In the genomic region with DNA sequence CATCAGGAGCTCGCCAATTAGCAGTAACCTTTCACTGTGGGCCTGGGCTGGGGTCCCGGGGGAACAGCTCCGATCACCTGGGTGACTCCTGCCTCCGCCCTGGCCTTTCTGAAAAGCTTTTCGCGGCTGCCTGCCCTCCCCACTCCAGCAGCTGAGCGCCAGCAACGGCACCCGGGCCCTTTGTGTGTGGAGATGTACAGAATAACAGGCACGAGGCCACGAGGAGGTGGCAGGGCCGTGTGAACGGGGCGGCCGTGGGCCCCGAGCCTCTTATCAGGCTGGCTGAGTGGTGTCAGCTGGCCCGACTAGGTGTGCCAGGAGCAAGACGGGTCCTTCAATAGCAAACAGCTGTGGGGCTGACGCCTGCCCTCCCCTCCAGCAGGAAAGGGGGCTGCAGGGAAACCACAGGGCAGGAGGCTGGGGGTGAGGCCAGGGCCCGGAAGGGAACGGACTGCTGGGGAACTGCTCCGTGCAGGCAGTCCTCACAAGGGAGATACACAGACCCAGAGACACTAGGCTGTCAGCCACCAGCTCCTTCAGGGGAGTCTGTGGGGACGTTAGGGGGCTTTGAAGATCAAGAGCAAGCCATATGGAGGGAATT, we compare ENCODE assay signal across 9 cellular contexts. TPM values are rescaled to one million over a fixed set of nuclear protein-coding genes. Genes with fewer than 3 reads are reported as not detected.
DNase-seq lines count a peak whose midpoint lies in the region; ATAC-seq and TF ChIP-seq lines count a peak whose summit lies in the region.
"Had no signal": no experiment of that assay in that cellular context is flagged by ENCODE, and none has a peak within 500 bp of the region (broad histone marks: within the 10 kb centered on the region; RNA-seq: fewer than 3 reads in every experiment).

No MANE protein-coding gene starts in this region.

- no peak overlapping the region for H3K4me3 Mint-ChIP-seq in H9

- peak; percentile 28 for DNase-seq in COR-L47 (lab: John Stamatoyannopoulos, UW)
- DNase-seq in NCI-H1105 (lab: John Stamatoyannopoulos, UW), result peak; percentile 91
- peak; percentile 58 for DNase-seq in activated naive CD4-positive, alpha-beta T cell treated with anti-CD3 and anti-CD28 coated beads, Interleukin-2, amount 50 U/mL, for 16 hours
- DNase-seq in H9, result no peak
- no peak for DNase-seq in HPDE6-E6E7 (ENCODE audit: extremely low spot score)
- DNase-seq: PC-3 had no signal

- H3K36me3 ChIP-seq in mesodermal cell (ENCODE audit: control insufficient read depth, insufficient read depth, low read length), result no peaks in the 10 kb centered on the region

- no peak overlapping the region for H4K5ac ChIP-seq in H9 (ENCODE audit: insufficient read length, low read depth, low read length)

- H3K18ac ChIP-seq in H9 (ENCODE audit: insufficient read length, low read depth, low read length), result no peak overlapping the region

- no peaks in the 10 kb centered on the region for H3K27me3 ChIP-seq in H9 (ENCODE audit: insufficient read depth, low read length)

- H3K79me2 ChIP-seq in H9 (ENCODE audit: insufficient read depth, low read length), result no peaks in the 10 kb centered on the region

- no peak overlapping the region for H2BK12ac ChIP-seq in H9 (ENCODE audit: insufficient read length, low read depth, low read length)

- no peak overlapping the region for H2BK15ac ChIP-seq in H9 (ENCODE audit: low read depth, low read length)

- H3K23ac ChIP-seq in H9 (ENCODE audit: insufficient read length, low read depth, low read length), result no peak overlapping the region

- H3K4me2 ChIP-seq in H9 (ENCODE audit: insufficient read depth, insufficient read length, low read length), result no peak overlapping the region

- H4K91ac ChIP-seq in H9 (ENCODE audit: insufficient read length, low read depth, low read length), result no peak overlapping the region

- no peak overlapping the region for H3K56ac ChIP-seq in H9 (ENCODE audit: insufficient read length, low read depth, low read length)

- WGBS in mesodermal cell (ENCODE audit: insufficient coverage in 2 of 2), 2 experiments, result 56 to 63% methylated on average over 18 of the region's 23 CpGs
- WGBS in H9 (ENCODE audit: extremely low coverage, insufficient read length, low lambda C conversion rate), result no CpG with 5 or more reads among the region's 23 CpGs

- no peaks in the 10 kb centered on the region for H4K20me1 ChIP-seq in H9 (ENCODE audit: control insufficient read depth, insufficient read depth, insufficient read length)

- TF ChIP-seq CTCF in H9 (conservative IDR thresholded peaks at IDR 0.05), result no peak

- H3K4ac ChIP-seq in H9 (ENCODE audit: low read depth, low read length), result no peak overlapping the region

- peaks cover 44% of the 10 kb centered on the region for H3K27me3 Mint-ChIP-seq in H9 (ENCODE audit: low read depth)

- no peaks in the 10 kb centered on the region for H3K23me2 ChIP-seq in H9 (ENCODE audit: insufficient read length, low read depth, low read length, poor library complexity, severe bottlenecking)

- no peak overlapping the region for H2BK120ac ChIP-seq in H9 (ENCODE audit: low read depth, low read length, poor library complexity, severe bottlenecking)

- H3K4me3 ChIP-seq in mesodermal cell (ENCODE audit: extremely low read depth, insufficient read depth, low read length, poor library complexity, severe bottlenecking), result no peak overlapping the region

- no peaks in the 10 kb centered on the region for H3K36me3 Mint-ChIP-seq in H9 (ENCODE audit: insufficient read depth in 1 of 3, low read depth in 3 of 3)

- no peak overlapping the region for H2BK5ac ChIP-seq in H9 (ENCODE audit: insufficient read length, low read length)

- no peak overlapping the region for H2AK5ac ChIP-seq in H9 (ENCODE audit: insufficient read length, low read length)

- no peak overlapping the region for H4K8ac ChIP-seq in H9 (replicated peaks; ENCODE audit: insufficient read length, low read depth, low read length)

- H3K27ac Mint-ChIP-seq in H9, result no peak overlapping the region

- H3K9ac ChIP-seq in H9 (ENCODE audit: extremely low read depth, insufficient read length, low read length), result no peak overlapping the region

- H3K9me3 Mint-ChIP-seq in H9, result no peaks in the 10 kb centered on the region

- no peak overlapping the region for H3T11ph ChIP-seq in H9 (ENCODE audit: low read length)

- H3K27ac ChIP-seq in mesodermal cell (ENCODE audit: low read depth, low read length, severe bottlenecking) (peak overlapping the region; percentile 23), H9 (ENCODE audit: insufficient read length, low read depth, low read length) (no peak overlapping the region)

- ATAC-seq in HG03139 (IDR thresholded peaks at IDR 0.05; ENCODE audit: unreplicated experiment) (no peak), GM21360 (IDR thresholded peaks at IDR 0.05; ENCODE audit: unreplicated experiment) (no peak)
- ATAC-seq: PC-3 had no signal

- peaks cover 7 to 21% of the 10 kb centered on the region in 2 experiments; a peak in 3 of 4 replicates for H3K4me1 Mint-ChIP-seq in H9

- H3K4me1 ChIP-seq in mesodermal cell (ENCODE audit: control insufficient read depth, insufficient read depth, low read length, poor library complexity, severe bottlenecking) (peaks cover 12% of the 10 kb centered on the region), H9 (ENCODE audit: insufficient read depth, low read length) (no peaks in the 10 kb centered on the region)

- no peak overlapping the region for H3K14ac ChIP-seq in H9 (ENCODE audit: insufficient read depth, low read length)

- H3K79me1 ChIP-seq in H9 (ENCODE audit: insufficient read depth, low read depth, low read length, poor library complexity, severe bottlenecking), result no peaks in the 10 kb centered on the region

- H3K9me3 ChIP-seq in mesodermal cell (ENCODE audit: control insufficient read depth, low read length), result no peaks in the 10 kb centered on the region
- H3K9me3 ChIP-seq in H9 (ENCODE audit: control insufficient read depth, low read depth, low read length), result no peaks in the 10 kb centered on the region

- no peak overlapping the region for H2BK20ac ChIP-seq in H9 (ENCODE audit: low read depth, low read length, poor library complexity, severe bottlenecking)

- no peak overlapping the region for H2AFZ ChIP-seq in H9 (ENCODE audit: low read length)

RNA-seq across cellular contexts. Expression of gene NOL4L, which starts 56.7 kb away (rescaled TPM):
- 74.9 TPM for polyA plus RNA-seq in mesodermal cell (2013, experiment 1 of 2)
- 55.6 TPM for polyA plus RNA-seq in mesodermal cell (2013, experiment 2 of 2)
- 28.9 and 31.7 TPM in 2 replicates for total RNA-seq in H9 (2021)

Comparison
In these comparisons a context has a peak if more than half of its experiments do, and no peak if none do; other contexts are left out.
1. DNase-seq: peak in COR-L47 (single experiment), NCI-H1105 (single experiment) and activated naive CD4-positive, alpha-beta T cell treated with anti-CD3 and anti-CD28 coated beads, Interleukin-2, amount 50 U/mL, for 16 hours (single experiment); none in H9 (single experiment) and HPDE6-E6E7 (single experiment).